In the genomic region with DNA sequence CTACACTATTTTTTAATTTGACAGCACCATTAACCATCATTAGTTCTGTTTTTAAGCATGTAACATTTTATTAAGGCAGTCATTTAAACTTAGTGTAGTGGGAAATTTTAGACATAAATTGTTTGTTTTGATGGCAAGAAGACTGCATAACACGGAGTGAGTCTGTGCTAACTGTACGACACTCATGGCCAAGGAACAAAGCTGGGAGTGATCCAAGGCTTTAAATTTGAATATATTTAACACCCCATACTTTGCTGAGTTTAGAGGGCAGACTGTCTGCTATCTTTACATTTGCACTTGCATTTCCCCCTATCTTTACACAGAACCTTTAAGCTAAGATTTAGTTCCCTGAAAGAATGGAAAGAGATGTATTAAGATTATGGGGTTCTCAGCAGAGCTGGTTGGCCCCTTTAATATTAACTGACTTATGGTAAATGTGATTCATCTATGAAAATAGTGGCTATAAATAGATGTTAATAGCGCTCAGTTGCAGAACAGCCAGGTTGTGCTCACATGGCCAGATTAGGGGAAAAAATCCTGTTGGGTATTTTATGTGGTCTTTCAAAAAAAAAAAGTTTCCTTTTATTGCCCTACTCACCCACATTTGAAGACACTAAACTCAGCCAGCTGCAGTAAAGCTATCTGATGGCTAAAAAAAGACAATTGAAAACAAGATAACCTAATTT, we compare ENCODE assay signal across 11 cellular contexts.
DNase-seq lines count a peak whose midpoint lies in the region; ATAC-seq and TF ChIP-seq lines count a peak whose summit lies in the region.
"Had no signal": no experiment of that assay in that cellular context is flagged by ENCODE, and none has a peak within 500 bp of the region (broad histone marks: within the 10 kb centered on the region; RNA-seq: fewer than 3 reads in every experiment).

No MANE protein-coding gene starts in this region.

- ATAC-seq in activated CD4-positive, CD25-positive, alpha-beta regulatory T cell treated with anti-CD3 and anti-CD28 coated beads, Interleukin-2, amount 50 U/mL, for 24 hours = peak; percentile 49 to 55
- peak; percentile 18 for ATAC-seq in thoracic aorta (ENCODE audit: insufficient number of reproducible peaks, low FRiP score, low read depth)
- ATAC-seq in GM21723 (IDR thresholded peaks at IDR 0.05; ENCODE audit: unreplicated experiment) = no peak

- no peaks in the 10 kb centered on the region for H3K79me1 ChIP-seq in neuronal stem cell (ENCODE audit: low read depth, low read length)

- H2BK120ac ChIP-seq in neuronal stem cell (ENCODE audit: low read depth, low read length) = no peak overlapping the region

- no peak for TF ChIP-seq CTCF in esophagus squamous epithelium (IDR thresholded peaks at IDR 0.05)
- no peak for TF ChIP-seq CTCF in thoracic aorta (IDR thresholded peaks at IDR 0.05)

- H2AFZ ChIP-seq in Karpas-422 (ENCODE audit: low read length) (no peak overlapping the region), neuronal stem cell (ENCODE audit: low read length) (no peak overlapping the region)

- 44 to 80% methylated on average over 3 of the region's 3 CpGs for whole genome bisulfite sequencing in esophagus squamous epithelium, 2 donors
- no CpG with 5 or more reads among the region's 3 CpGs for WGBS in neuronal stem cell (ENCODE audit: extremely low coverage in 2 of 2, insufficient read length in 2 of 2, insufficient replicate concordance in 1 of 2), 2 donors

- H3K27me3 ChIP-seq in Karpas-422 (ENCODE audit: low read length) (no peaks in the 10 kb centered on the region), esophagus squamous epithelium (peaks cover 0 to 5% (median 0%) of the 10 kb centered on the region in 4 donors), thoracic aorta (replicated peaks; ENCODE audit: insufficient read depth) (no peaks in the 10 kb centered on the region), neuronal stem cell (ENCODE audit: control insufficient read depth in 3 of 3, insufficient read depth in 3 of 3, low read depth in 1 of 3, low read length in 3 of 3) (no peaks in the 10 kb centered on the region)

- no peak overlapping the region for H2BK5ac ChIP-seq in neuronal stem cell (ENCODE audit: low read length)

- no peaks in the 10 kb centered on the region for H4K20me1 ChIP-seq in Karpas-422 (ENCODE audit: insufficient read depth, low read depth, low read length)

- TF ChIP-seq POLR2A in esophagus squamous epithelium (IDR thresholded peaks at IDR 0.05) = no peak

- H3K9me3 ChIP-seq in Karpas-422 (ENCODE audit: low read length) = no peaks in the 10 kb centered on the region
- H3K9me3 ChIP-seq in esophagus squamous epithelium = no peaks in the 10 kb centered on the region
- no peaks in the 10 kb centered on the region for H3K9me3 ChIP-seq in thoracic aorta
- no peaks in the 10 kb centered on the region for H3K9me3 ChIP-seq in neuronal stem cell (replicated peaks in 1 of 2; ENCODE audit: control insufficient read depth in 2 of 2, insufficient read depth in 1 of 2, low read depth in 1 of 2, low read length in 2 of 2)

- peak overlapping the region; percentile 55 for H3K9ac ChIP-seq in Karpas-422 (ENCODE audit: low read length)
- no peak overlapping the region for H3K9ac ChIP-seq in neuronal stem cell (ENCODE audit: low read depth, low read length, poor library complexity)

- H2BK12ac ChIP-seq in neuronal stem cell (ENCODE audit: low read length) = no peak overlapping the region

- H4K8ac ChIP-seq in neuronal stem cell (ENCODE audit: low read depth, low read length) = no peak overlapping the region

- no peak overlapping the region for H2BK15ac ChIP-seq in neuronal stem cell (ENCODE audit: low read length)

- H3K79me2 ChIP-seq in Karpas-422 (ENCODE audit: low read length) = peaks cover 10% of the 10 kb centered on the region; the same call in 1 of the 2 replicates

- DNase-seq in activated CD4-positive, CD25-positive, alpha-beta regulatory T cell (lab: John Stamatoyannopoulos, UW) = no peak
- DNase-seq in Karpas-422 (peak; percentile 75), esophagus squamous epithelium (lab: John Stamatoyannopoulos, UW) (no peak), thoracic aorta (ENCODE audit: low spot score) (no peak), AG20443 (ENCODE audit: low spot score) (no peak), neuronal stem cell (ENCODE audit: low spot score) (no peak)
- DNase-seq: activated CD8-positive, alpha-beta memory T cell treated with anti-CD3 and anti-CD28 coated beads for 24 hours; GF-D8; NCI-H2029 had no signal

- H3K4me1 ChIP-seq in Karpas-422 (ENCODE audit: low read length) = peaks cover 35% of the 10 kb centered on the region
- peaks cover 0 to 51% (median 14%) of the 10 kb centered on the region in 3 donors for H3K4me1 ChIP-seq in esophagus squamous epithelium
- H3K4me1 ChIP-seq in thoracic aorta (ENCODE audit: control insufficient read depth in 1 of 2, low read depth in 2 of 2) = peaks cover 37 to 77% of the 10 kb centered on the region in 2 donors
- H3K4me1 ChIP-seq in neuronal stem cell (ENCODE audit: control insufficient read depth in 2 of 2, insufficient read depth in 1 of 2, low read depth in 1 of 2, low read length in 2 of 2) = peaks cover 0 to 3% of the 10 kb centered on the region in 2 donors

- H4K91ac ChIP-seq in neuronal stem cell (ENCODE audit: low read depth, low read length, poor library complexity) = no peak overlapping the region

- H3K36me3 ChIP-seq in Karpas-422 (ENCODE audit: insufficient read depth, low read length) (no peaks in the 10 kb centered on the region), esophagus squamous epithelium (no peaks in the 10 kb centered on the region), thoracic aorta (no peaks in the 10 kb centered on the region), neuronal stem cell (replicated peaks in 1 of 2; ENCODE audit: control insufficient read depth in 2 of 2, insufficient read depth in 2 of 2, low read length in 2 of 2) (no peaks in the 10 kb centered on the region)

- intact Hi-C loops in esophagus squamous epithelium (cut with DNase I) = no loop called here

- H3K4me2 ChIP-seq in Karpas-422 (ENCODE audit: low read depth, low read length, poor library complexity, severe bottlenecking) (peak overlapping the region; percentile 79), neuronal stem cell (ENCODE audit: insufficient read depth, low read length, poor library complexity, severe bottlenecking) (no peak overlapping the region)

- H3K23ac ChIP-seq in neuronal stem cell (ENCODE audit: low read depth, low read length, poor library complexity) = no peak overlapping the region

- no peaks in the 10 kb centered on the region for H3K9me2 ChIP-seq in Karpas-422 (replicated peaks; ENCODE audit: insufficient read depth, low read length)

- H3K18ac ChIP-seq in neuronal stem cell (ENCODE audit: low read length) = no peak overlapping the region

- H3K27ac ChIP-seq in Karpas-422 (ENCODE audit: low read length) (peak overlapping the region; percentile 89), esophagus squamous epithelium (peak overlapping the region in 3 of 4 donors; percentile 31 to 58 (median 53)), thoracic aorta (peak overlapping the region; percentile 90 to 91), neuronal stem cell (replicated peaks; ENCODE audit: low read length) (no peak overlapping the region)

- no peak overlapping the region for H2AK5ac ChIP-seq in neuronal stem cell (ENCODE audit: low read depth, low read length)

- H3K4me3 ChIP-seq in Karpas-422 (ENCODE audit: low read length) (peak overlapping the region; percentile 58), esophagus squamous epithelium (no peak overlapping the region), thoracic aorta (peak overlapping the region; percentile 15), neuronal stem cell (ENCODE audit: low read length in 2 of 2) (no peak overlapping the region)

- H3K4ac ChIP-seq in neuronal stem cell (ENCODE audit: low read length) = no peak overlapping the region

- no peak overlapping the region for H3K14ac ChIP-seq in neuronal stem cell (ENCODE audit: low read length)

Comparison
In these comparisons a context has a peak if more than half of its experiments do, and no peak if none do; other contexts are left out.
1. H3K4me3 ChIP-seq: peak in Karpas-422 (single experiment) and thoracic aorta (single experiment); none in esophagus squamous epithelium (0 of 4) and neuronal stem cell (0 of 2).